20 cellular contexts compared by ENCODE assay signal in genomic region chr7:82223580-82223979, GRCh38.
"Had no signal": no experiment of that assay in that cellular context is flagged by ENCODE, and none has a peak within 500 bp of the region (broad histone marks: within the 10 kb centered on the region; RNA-seq: fewer than 3 reads in every experiment).

No MANE protein-coding gene starts in this region.

- H3K27me3 ChIP-seq: dorsolateral prefrontal cortex, left lung, neutrophil, sigmoid colon, stomach, thyroid gland had no signal

- H3K9me3 Mint-ChIP-seq: stimulated activated effector memory CD8-positive, alpha-beta T cell treated with anti-CD3 and anti-CD28 coated beads, Interleukin-12 subunit alpha, Interleukin-12 subunit beta, amount 100 ng/mL, for 72 hours had no signal

- H3K4me3 ChIP-seq: dorsolateral prefrontal cortex, left lung, psoas muscle, sigmoid colon, stomach, thyroid gland had no signal

- ATAC-seq: left cardiac atrium; left lung; naive thymus-derived CD8-positive, alpha-beta T cell; psoas muscle; right cardiac atrium; stimulated activated effector memory CD8-positive, alpha-beta T cell treated with anti-CD3 and anti-CD28 coated beads, Interleukin-12 subunit alpha, Interleukin-12 subunit beta, amount 100 ng/mL, for 72 hours had no signal

- H3K36me3 Mint-ChIP-seq: naive thymus-derived CD8-positive, alpha-beta T cell; stimulated activated effector memory CD8-positive, alpha-beta T cell treated with anti-CD3 and anti-CD28 coated beads, Interleukin-12 subunit alpha, Interleukin-12 subunit beta, amount 100 ng/mL, for 72 hours had no signal

- FAIRE-seq: colon, frontal cortex, kidney had no signal

- H3K27me3 Mint-ChIP-seq: naive thymus-derived CD8-positive, alpha-beta T cell had no signal

- H3K4me1 ChIP-seq: left lung, sigmoid colon, stomach, thyroid gland had no signal

- H3K9me3 ChIP-seq: left lung, neutrophil, psoas muscle, sigmoid colon, stomach, thyroid gland had no signal

- DNase-seq: dorsolateral prefrontal cortex; effector CD4-positive, alpha-beta T cell; head of caudate nucleus; kidney; left cardiac atrium; left lung; naive thymus-derived CD8-positive, alpha-beta T cell; psoas muscle; right cardiac atrium; sigmoid colon; stimulated activated CD4-positive, alpha-beta T cell treated with anti-CD3 and anti-CD28 coated beads, Interleukin-2, amount 100 ng/mL, for 24 hours; stimulated activated CD4-positive, alpha-beta T cell treated with anti-CD3 and anti-CD28 coated beads, Interleukin-4, amount 100 ng/mL, for 24 hours; stimulated activated naive CD4-positive, alpha-beta T cell treated with Interleukin-2 at 50 U/mL for 16 hours; stomach; thyroid gland; trophoblast cell had no signal

- H3K27ac ChIP-seq: dorsolateral prefrontal cortex, left lung, neutrophil, psoas muscle, sigmoid colon, stomach, thyroid gland had no signal

- H3K36me3 ChIP-seq: left lung, neutrophil, sigmoid colon, stomach, thyroid gland had no signal

- H3K4me3 Mint-ChIP-seq: naive thymus-derived CD8-positive, alpha-beta T cell; stimulated activated effector memory CD8-positive, alpha-beta T cell treated with anti-CD3 and anti-CD28 coated beads, Interleukin-12 subunit alpha, Interleukin-12 subunit beta, amount 100 ng/mL, for 72 hours had no signal

- H3K27ac Mint-ChIP-seq: naive thymus-derived CD8-positive, alpha-beta T cell; stimulated activated effector memory CD8-positive, alpha-beta T cell treated with anti-CD3 and anti-CD28 coated beads, Interleukin-12 subunit alpha, Interleukin-12 subunit beta, amount 100 ng/mL, for 72 hours had no signal

- H3K4me1 Mint-ChIP-seq: naive thymus-derived CD8-positive, alpha-beta T cell; stimulated activated effector memory CD8-positive, alpha-beta T cell treated with anti-CD3 and anti-CD28 coated beads, Interleukin-12 subunit alpha, Interleukin-12 subunit beta, amount 100 ng/mL, for 72 hours had no signal
